ENCODE assay signal across 34 cellular contexts in genomic region chr5:94234987-94235386, GRCh38.
"Had no signal": no experiment of that assay in that cellular context is flagged by ENCODE, and none has a peak within 500 bp of the region (broad histone marks: within the 10 kb centered on the region; RNA-seq: fewer than 3 reads in every experiment).

No MANE protein-coding gene starts in this region.

- H3K36me3 ChIP-seq: adrenal gland, brain microvascular endothelial cell, breast epithelium had no signal

- H3K27me3 ChIP-seq: adrenal gland, body of pancreas, brain microvascular endothelial cell, breast epithelium had no signal

- DNase-seq: activated B cell treated with CpG ODN at 0.5 μM for 24 hours; activated CD4-positive, alpha-beta memory T cell treated with anti-CD3 and anti-CD28 coated beads for 36 hours; activated CD4-positive, alpha-beta T cell treated with anti-CD3 and anti-CD28 coated beads for 4 hours; activated CD4-positive, alpha-beta T cell treated with anti-CD3 and anti-CD28 coated beads, Interleukin-2, amount 10 ng/mL, durations not matched to agents 24 days and 14 days; activated CD4-positive, alpha-beta T cell treated with anti-CD3 and anti-CD28 coated beads, Interleukin-2, amount 50 U/mL, for 1 hour; activated CD4-positive, alpha-beta T cell treated with anti-CD3 and anti-CD28 coated beads, Interleukin-2, amount 50 U/mL, for 4 hours; activated CD4-positive, CD25-positive, alpha-beta regulatory T cell treated with anti-CD3 and anti-CD28 coated beads, Interleukin-2, amount 50 U/mL, for 72 hours; activated CD8-positive, alpha-beta memory T cell treated with anti-CD3 and anti-CD28 coated beads, Interleukin-2, amount 50 U/mL, for 4 hours; activated CD8-positive, alpha-beta T cell treated with anti-CD3 and anti-CD28 coated beads for 36 hours; activated effector memory CD4-positive, alpha-beta T cell treated with anti-CD3 and anti-CD28 coated beads, Interleukin-2, amount 50 U/mL, for 16 hours; activated gamma-delta T cell treated with Interleukin-2 at 50 U/mL for 16 hours; activated naive CD4-positive, alpha-beta T cell; activated naive CD4-positive, alpha-beta T cell treated with anti-CD3 and anti-CD28 coated beads for 36 hours; activated naive CD4-positive, alpha-beta T cell treated with anti-CD3 and anti-CD28 coated beads, Interleukin-2, amount 50 U/mL, for 16 hours; activated naive CD8-positive, alpha-beta T cell treated with anti-CD3 and anti-CD28 coated beads for 36 hours; activated T-cell treated with anti-CD3 and anti-CD28 coated beads for 4 hours; activated T-cell treated with anti-CD3 and anti-CD28 coated beads, Interleukin-2, amount 50 U/mL, for 1 hour; activated T-cell treated with anti-CD3 and anti-CD28 coated beads, Interleukin-2, amount 50 U/mL, for 4 hours; activated T-cell treated with anti-CD3 and anti-CD28 coated beads, Interleukin-2, amount 50 U/mL, for 72 hours; adrenal gland; amniotic stem cell; aorta; body of pancreas; brain microvascular endothelial cell; central memory CD4-positive, alpha-beta T cell; T-helper 1 cell; T-helper 2 cell; T-helper 9 cell had no signal

- H3K4me3 ChIP-seq: adrenal gland, body of pancreas, breast epithelium had no signal

- H3K27ac ChIP-seq: adrenal gland, body of pancreas, brain microvascular endothelial cell, breast epithelium, VCaP had no signal

- ATAC-seq: activated CD8-positive, alpha-beta T cell treated with anti-CD3 and anti-CD28 coated beads for 36 hours; activated naive CD4-positive, alpha-beta T cell treated with anti-CD3 and anti-CD28 coated beads, Interleukin-2, amount 50 U/mL, for 72 hours; activated T-cell treated with anti-CD3 and anti-CD28 coated beads, Interleukin-2, amount 50 U/mL, for 4 hours; activated T-cell treated with anti-CD3 and anti-CD28 coated beads, Interleukin-2, amount 50 U/mL, for 72 hours; activated T-helper 17 cell treated with anti-CD3 and anti-CD28 coated beads, Interleukin-2, amount 50 U/mL, for 72 hours; body of pancreas had no signal

- H3K4me1 ChIP-seq: body of pancreas, breast epithelium had no signal

- H3K9me3 ChIP-seq: body of pancreas had no signal

- FAIRE-seq: astrocyte, TTC549 had no signal
